In the genomic region with DNA sequence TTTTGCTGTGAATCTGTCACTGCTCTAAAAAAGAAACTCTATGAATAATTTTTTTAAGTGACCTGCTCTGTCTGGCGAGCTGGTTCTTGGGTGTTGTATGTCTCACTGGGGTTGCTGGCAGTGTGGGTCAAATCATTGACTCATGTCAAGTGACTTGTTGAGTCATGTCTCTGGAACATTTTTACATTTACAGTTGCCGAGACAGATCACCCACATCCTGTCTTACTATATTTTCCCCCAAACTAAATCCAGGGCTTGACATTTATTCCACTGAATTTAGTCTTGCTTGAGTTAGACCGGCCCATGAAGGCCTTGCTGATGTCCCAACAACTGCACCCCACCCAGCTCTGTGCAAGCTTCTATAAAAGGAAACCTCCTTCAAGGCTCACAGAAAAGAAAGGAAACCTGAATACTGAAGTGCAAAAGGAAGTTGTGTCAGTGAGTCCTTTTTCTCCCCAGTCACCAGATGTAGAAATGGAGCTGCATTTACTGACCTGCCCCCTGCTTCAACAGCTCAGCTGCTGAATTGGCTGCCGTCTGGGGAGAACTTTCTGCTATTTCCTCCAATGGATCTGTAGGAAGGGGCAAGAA, we compare ENCODE assay signal across 9 cellular contexts.
A peak's percentile ranks its signal among the peaks of the same experiment; 100 is the strongest.
DNase-seq lines count a peak whose midpoint lies in the region; ATAC-seq, FAIRE-seq and TF ChIP-seq lines count a peak whose summit lies in the region.
"Had no signal": no experiment of that assay in that cellular context is flagged by ENCODE, and none has a peak within 500 bp of the region (broad histone marks: within the 10 kb centered on the region; RNA-seq: fewer than 3 reads in every experiment).

No MANE protein-coding gene starts in this region.

- BruUV-seq in endothelial cell of umbilical vein (replicated peaks; lab: Mats Ljungman, UMichigan), result TSS peak; percentile 60

- H2AFZ ChIP-seq in endothelial cell of umbilical vein (ENCODE audit: low read depth, low read length) (peak overlapping the region; percentile 39), smooth muscle cell (ENCODE audit: low read depth) (no peak overlapping the region)

- peaks cover 3% of the 10 kb centered on the region for H3K27me3 Mint-ChIP-seq in activated CD8-positive, alpha-beta memory T cell treated with anti-CD3 and anti-CD28 coated beads, Interleukin-2, amount 10 ng/mL, durations not matched to agents 7 days and 5 days

- CTCF ChIA-PET in activated CD8-positive, alpha-beta memory T cell treated with anti-CD3 and anti-CD28 coated beads, Interleukin-2, amount 10 ng/mL, durations not matched to agents 7 days and 5 days (lab: Charles Lee), result no interaction called here
- CTCF ChIA-PET in endothelial cell of umbilical vein (lab: Charles Lee), result interaction anchor here (1.9 to 4.2 kb wide), 2 partner anchors 25 to 34 kb away, joined by 7 to 25 read pairs; no protein-coding TSS in a partner anchor

- H3K9me3 Mint-ChIP-seq in activated CD8-positive, alpha-beta memory T cell treated with anti-CD3 and anti-CD28 coated beads, Interleukin-2, amount 10 ng/mL, durations not matched to agents 7 days and 5 days (ENCODE audit: low read depth), result no peaks in the 10 kb centered on the region

- intact Hi-C loops in endothelial cell of umbilical vein (cut with micrococcal nuclease), result no loop called here

- H3K9ac ChIP-seq in endothelial cell of umbilical vein (replicated peaks; ENCODE audit: extremely low read depth, insufficient read depth, low read length), result peak overlapping the region; percentile 7
- peak overlapping the region; percentile 55 for H3K9ac ChIP-seq in smooth muscle cell (ENCODE audit: low read depth)

- peak; percentile 49 for DNase-seq in activated CD8-positive, alpha-beta memory T cell treated with anti-CD3 and anti-CD28 coated beads, Interleukin-2, amount 10 ng/mL, durations not matched to agents 7 days and 5 days
- DNase-seq in activated CD8-positive, alpha-beta memory T cell treated with anti-CD3 and anti-CD28 coated beads for 24 hours, result no peak
- peak; percentile 91 to 92 for DNase-seq in NOMO-1 (lab: John Stamatoyannopoulos, UW; ENCODE audit: unreplicated experiment in 2 of 2)
- peak; percentile 62 for DNase-seq in endothelial cell of umbilical vein (ENCODE audit: low read depth, low spot score)
- no peak for DNase-seq in smooth muscle cell (lab: John Stamatoyannopoulos, UW; ENCODE audit: unreplicated experiment)
- DNase-seq in DMS79 (lab: John Stamatoyannopoulos, UW), result no peak
- DNase-seq in NCI-H748 treated with DMSO at 0.1 percent for 48 hours (lab: John Stamatoyannopoulos, UW), result no peak

- peak; percentile 80 for FAIRE-seq in endothelial cell of umbilical vein (lab: Jason Lieb, UNC)
- FAIRE-seq: G401.6 had no signal

- H3K4me1 Mint-ChIP-seq in activated CD8-positive, alpha-beta memory T cell treated with anti-CD3 and anti-CD28 coated beads, Interleukin-2, amount 10 ng/mL, durations not matched to agents 7 days and 5 days, result peaks cover 16% of the 10 kb centered on the region

- peaks cover 0 to 4% of the 10 kb centered on the region in 2 experiments for H3K36me3 ChIP-seq in endothelial cell of umbilical vein (ENCODE audit: control insufficient read depth in 2 of 2, extremely low read depth in 1 of 2, insufficient read depth in 2 of 2, low read length in 2 of 2)
- no peaks in the 10 kb centered on the region for H3K36me3 ChIP-seq in smooth muscle cell (ENCODE audit: low read depth)

- H3K4me3 ChIP-seq in endothelial cell of umbilical vein (replicated peaks in 1 of 3; ENCODE audit: insufficient read depth in 1 of 3, low read depth in 1 of 3, low read length in 3 of 3) (no peak overlapping the region), smooth muscle cell (no peak overlapping the region)

- H3K27ac Mint-ChIP-seq in activated CD8-positive, alpha-beta memory T cell treated with anti-CD3 and anti-CD28 coated beads, Interleukin-2, amount 10 ng/mL, durations not matched to agents 7 days and 5 days, result peak overlapping the region; percentile 53

- POLR2A ChIA-PET in endothelial cell of umbilical vein (lab: Charles Lee), result no interaction called here

- H3K79me2 ChIP-seq in endothelial cell of umbilical vein (ENCODE audit: control insufficient read depth, insufficient read depth, low read length) (no peaks in the 10 kb centered on the region), smooth muscle cell (ENCODE audit: low read depth) (no peaks in the 10 kb centered on the region)

- H3K4me1 ChIP-seq in endothelial cell of umbilical vein (ENCODE audit: control insufficient read depth, extremely low read depth, insufficient read depth, low read length), result peaks cover 20% of the 10 kb centered on the region
- H3K4me1 ChIP-seq in smooth muscle cell (ENCODE audit: low read depth), result peaks cover 11% of the 10 kb centered on the region

- no peak overlapping the region for H3K4me3 Mint-ChIP-seq in activated CD8-positive, alpha-beta memory T cell treated with anti-CD3 and anti-CD28 coated beads, Interleukin-2, amount 10 ng/mL, durations not matched to agents 7 days and 5 days

- TF ChIP-seq POLR2A in endothelial cell of umbilical vein (IDR thresholded peaks at IDR 0.05; ENCODE audit: low read depth, low read length), result no peak

- H3K9me3 ChIP-seq in endothelial cell of umbilical vein (replicated peaks; ENCODE audit: control insufficient read depth, insufficient read depth, low read length) (no peaks in the 10 kb centered on the region), smooth muscle cell (replicated peaks; ENCODE audit: low read depth) (no peaks in the 10 kb centered on the region)

- no peaks in the 10 kb centered on the region for H3K36me3 Mint-ChIP-seq in activated CD8-positive, alpha-beta memory T cell treated with anti-CD3 and anti-CD28 coated beads, Interleukin-2, amount 10 ng/mL, durations not matched to agents 7 days and 5 days

- H3K9me1 ChIP-seq in endothelial cell of umbilical vein (replicated peaks; ENCODE audit: control insufficient read depth, extremely low read depth, insufficient read depth, low read length), result no peaks in the 10 kb centered on the region

- H3K27ac ChIP-seq in endothelial cell of umbilical vein (ENCODE audit: insufficient read depth, low read depth, low read length) (peak overlapping the region; percentile 90), smooth muscle cell (ENCODE audit: low read depth) (peak overlapping the region; percentile 93)

- peak; percentile 80 for ATAC-seq in activated CD8-positive, alpha-beta memory T cell treated with anti-CD3 and anti-CD28 coated beads, Interleukin-2, amount 10 ng/mL, durations not matched to agents 7 days and 5 days
- peak; percentile 90 for ATAC-seq in HG02623 (IDR thresholded peaks at IDR 0.05; ENCODE audit: unreplicated experiment)

- WGBS in smooth muscle cell (ENCODE audit: low lambda C conversion rate), result 7% methylated on average over 4 of the region's 4 CpGs

- H4K20me1 ChIP-seq in endothelial cell of umbilical vein (replicated peaks; ENCODE audit: control insufficient read depth, extremely low read depth, insufficient read depth, low read length), result no peaks in the 10 kb centered on the region
- no peaks in the 10 kb centered on the region for H4K20me1 ChIP-seq in smooth muscle cell (ENCODE audit: low read depth)

- peak overlapping the region; percentile 28 for H3K4me2 ChIP-seq in endothelial cell of umbilical vein (ENCODE audit: insufficient read depth, low read length)
- H3K4me2 ChIP-seq in smooth muscle cell, result peak overlapping the region; percentile 70

- TF ChIP-seq CTCF in endothelial cell of umbilical vein (IDR thresholded peaks at IDR 0.05; ENCODE audit: extremely low read depth in 1 of 2, insufficient read depth in 1 of 2, low read depth in 1 of 2, low read length in 2 of 2) (no peak), smooth muscle cell (IDR thresholded peaks at IDR 0.05; ENCODE audit: borderline replicate concordance, insufficient read depth, poor library complexity, severe bottlenecking) (no peak)

- dilution Hi-C loops in endothelial cell of umbilical vein (cut with MboI; ENCODE audit: extremely low pct_ligation_motif_present, low sequenced_read_pairs), result no loop called here

- H3K27me3 ChIP-seq in endothelial cell of umbilical vein (ENCODE audit: control insufficient read depth in 2 of 2, insufficient read depth in 2 of 2, low read length in 2 of 2) (no peaks in the 10 kb centered on the region), smooth muscle cell (ENCODE audit: low read depth) (no peaks in the 10 kb centered on the region)

- H3F3A ChIP-seq in smooth muscle cell (ENCODE audit: low read depth), result peaks cover 31% of the 10 kb centered on the region

TF ChIP-seq in endothelial cell of umbilical vein, 7 proteins besides CTCF, POLR2A, EP300 and RAD21:
- no peak for TF ChIP-seq POLR2AphosphoS5 (IDR thresholded peaks at IDR 0.05; ENCODE audit: insufficient read depth, low read depth, low read length)
- TF ChIP-seq EZH2 (IDR thresholded peaks at IDR 0.05; ENCODE audit: borderline replicate concordance, low read depth, low read length, severe bottlenecking), result no peak
- TF ChIP-seq FOS (IDR thresholded peaks at IDR 0.05; ENCODE audit: borderline replicate concordance, insufficient read depth, low read length), result peak; percentile 76
- TF ChIP-seq GATA2 (IDR thresholded peaks at IDR 0.05; ENCODE audit: insufficient read depth, insufficient read length, low read depth, low read length), result no peak
- TF ChIP-seq JUN (IDR thresholded peaks at IDR 0.05; ENCODE audit: borderline replicate concordance, insufficient read depth, insufficient read length, low read depth), result peak; percentile 67
- TF ChIP-seq MYC (IDR thresholded peaks at IDR 0.05; ENCODE audit: low read depth, low read length), result no peak
- TF ChIP-seq, protein P1, sequence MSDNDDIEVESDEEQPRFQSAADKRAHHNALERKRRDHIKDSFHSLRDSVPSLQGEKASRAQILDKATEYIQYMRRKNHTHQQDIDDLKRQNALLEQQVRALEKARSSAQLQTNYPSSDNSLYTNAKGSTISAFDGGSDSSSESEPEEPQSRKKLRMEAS (IDR thresholded peaks at IDR 0.05; ENCODE audit: insufficient read depth, insufficient read length), result no peak

Comparison
In these comparisons a context has a peak if more than half of its experiments do, and no peak if none do; other contexts are left out.
1. DNase-seq: peak in activated CD8-positive, alpha-beta memory T cell treated with anti-CD3 and anti-CD28 coated beads, Interleukin-2, amount 10 ng/mL, durations not matched to agents 7 days and 5 days (single experiment), NOMO-1 (2 of 2) and endothelial cell of umbilical vein (single experiment); none in activated CD8-positive, alpha-beta memory T cell treated with anti-CD3 and anti-CD28 coated beads for 24 hours (single experiment), smooth muscle cell (single experiment), DMS79 (single experiment) and NCI-H748 treated with DMSO at 0.1 percent for 48 hours (single experiment).